ENCODE assay signal across 1 cellular context in the genomic region with DNA sequence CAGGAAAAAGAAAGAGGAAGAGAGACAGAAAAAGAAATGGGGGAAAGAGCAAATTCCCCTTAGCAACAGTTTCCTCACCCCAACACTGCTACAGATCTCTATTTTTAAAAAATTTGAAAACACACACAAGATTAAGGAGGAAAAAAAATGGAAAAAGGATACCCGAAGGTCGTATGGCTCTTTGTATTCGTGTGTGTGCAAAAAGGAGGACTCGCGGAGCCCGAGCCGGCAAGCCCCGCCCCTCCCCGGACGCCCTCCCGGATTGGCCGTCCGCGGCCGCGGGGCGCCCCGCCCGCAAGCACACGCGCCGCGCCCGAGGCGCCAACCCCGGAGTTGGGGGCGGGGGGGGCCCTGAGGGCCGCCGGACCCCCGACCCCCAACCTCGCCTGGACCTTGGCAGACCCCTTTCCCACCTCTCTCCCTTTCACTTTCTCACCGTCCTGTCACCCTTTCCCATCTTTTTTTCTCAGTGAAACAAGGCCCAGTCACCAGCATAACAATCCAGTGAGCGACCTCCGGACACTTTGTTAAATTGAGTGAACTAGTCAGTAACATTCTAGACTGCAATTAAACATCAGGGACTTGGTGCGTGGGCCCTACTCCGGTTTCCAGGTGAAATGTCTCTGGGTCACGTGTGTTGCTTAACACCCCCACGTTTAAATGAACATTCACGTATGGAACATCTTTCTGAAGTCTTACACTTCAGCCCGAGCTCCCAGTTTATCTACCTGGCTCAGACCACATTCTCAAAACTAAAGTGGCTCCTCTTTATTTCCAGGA.
TF ChIP-seq lines count a peak whose summit lies in the region.

A gene with protein sequence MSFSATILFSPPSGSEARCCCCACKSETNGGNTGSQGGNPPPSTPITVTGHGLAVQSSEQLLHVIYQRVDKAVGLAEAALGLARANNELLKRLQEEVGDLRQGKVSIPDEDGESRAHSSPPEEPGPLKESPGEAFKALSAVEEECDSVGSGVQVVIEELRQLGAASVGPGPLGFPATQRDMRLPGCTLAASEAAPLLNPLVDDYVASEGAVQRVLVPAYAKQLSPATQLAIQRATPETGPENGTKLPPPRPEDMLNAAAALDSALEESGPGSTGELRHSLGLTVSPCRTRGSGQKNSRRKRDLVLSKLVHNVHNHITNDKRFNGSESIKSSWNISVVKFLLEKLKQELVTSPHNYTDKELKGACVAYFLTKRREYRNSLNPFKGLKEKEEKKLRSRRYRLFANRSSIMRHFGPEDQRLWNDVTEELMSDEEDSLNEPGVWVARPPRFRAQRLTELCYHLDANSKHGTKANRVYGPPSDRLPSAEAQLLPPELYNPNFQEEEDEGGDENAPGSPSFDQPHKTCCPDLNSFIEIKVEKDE (minus strand): TSS at position 205 of the 780 bp plus-strand sequence. CDS start 11,120 bp downstream, outside the sequence.

TF ChIP-seq in HepG2, 621 proteins besides CTCF, POLR2A, EP300 and RAD21 (continued from another document):
- TF ChIP-seq, protein P1, sequence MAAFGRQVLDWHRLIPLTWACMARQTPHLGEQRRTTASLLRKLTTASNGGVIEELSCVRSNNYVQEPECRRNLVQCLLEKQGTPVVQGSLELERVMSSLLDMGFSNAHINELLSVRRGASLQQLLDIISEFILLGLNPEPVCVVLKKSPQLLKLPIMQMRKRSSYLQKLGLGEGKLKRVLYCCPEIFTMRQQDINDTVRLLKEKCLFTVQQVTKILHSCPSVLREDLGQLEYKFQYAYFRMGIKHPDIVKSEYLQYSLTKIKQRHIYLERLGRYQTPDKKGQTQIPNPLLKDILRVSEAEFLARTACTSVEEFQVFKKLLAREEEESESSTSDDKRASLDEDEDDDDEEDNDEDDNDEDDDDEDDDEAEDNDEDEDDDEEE (CRISPR knock-in tag; IDR thresholded peaks at IDR 0.05), result peak; percentile 26; the same call in 1 of the 2 replicates
- no peak for TF ChIP-seq ZC3H4 (CRISPR knock-in tag; IDR thresholded peaks at IDR 0.05; ENCODE audit: borderline replicate concordance)
- TF ChIP-seq ZNF432 (CRISPR knock-in tag; IDR thresholded peaks at IDR 0.05; ENCODE audit: borderline replicate concordance), result no peak
- TF ChIP-seq, protein P2, sequence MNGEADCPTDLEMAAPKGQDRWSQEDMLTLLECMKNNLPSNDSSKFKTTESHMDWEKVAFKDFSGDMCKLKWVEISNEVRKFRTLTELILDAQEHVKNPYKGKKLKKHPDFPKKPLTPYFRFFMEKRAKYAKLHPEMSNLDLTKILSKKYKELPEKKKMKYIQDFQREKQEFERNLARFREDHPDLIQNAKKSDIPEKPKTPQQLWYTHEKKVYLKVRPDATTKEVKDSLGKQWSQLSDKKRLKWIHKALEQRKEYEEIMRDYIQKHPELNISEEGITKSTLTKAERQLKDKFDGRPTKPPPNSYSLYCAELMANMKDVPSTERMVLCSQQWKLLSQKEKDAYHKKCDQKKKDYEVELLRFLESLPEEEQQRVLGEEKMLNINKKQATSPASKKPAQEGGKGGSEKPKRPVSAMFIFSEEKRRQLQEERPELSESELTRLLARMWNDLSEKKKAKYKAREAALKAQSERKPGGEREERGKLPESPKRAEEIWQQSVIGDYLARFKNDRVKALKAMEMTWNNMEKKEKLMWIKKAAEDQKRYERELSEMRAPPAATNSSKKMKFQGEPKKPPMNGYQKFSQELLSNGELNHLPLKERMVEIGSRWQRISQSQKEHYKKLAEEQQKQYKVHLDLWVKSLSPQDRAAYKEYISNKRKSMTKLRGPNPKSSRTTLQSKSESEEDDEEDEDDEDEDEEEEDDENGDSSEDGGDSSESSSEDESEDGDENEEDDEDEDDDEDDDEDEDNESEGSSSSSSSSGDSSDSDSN (CRISPR knock-in tag; IDR thresholded peaks at IDR 0.05), result peak; percentile 31; the same call in 1 of the 2 replicates
- TF ChIP-seq, protein P3, sequence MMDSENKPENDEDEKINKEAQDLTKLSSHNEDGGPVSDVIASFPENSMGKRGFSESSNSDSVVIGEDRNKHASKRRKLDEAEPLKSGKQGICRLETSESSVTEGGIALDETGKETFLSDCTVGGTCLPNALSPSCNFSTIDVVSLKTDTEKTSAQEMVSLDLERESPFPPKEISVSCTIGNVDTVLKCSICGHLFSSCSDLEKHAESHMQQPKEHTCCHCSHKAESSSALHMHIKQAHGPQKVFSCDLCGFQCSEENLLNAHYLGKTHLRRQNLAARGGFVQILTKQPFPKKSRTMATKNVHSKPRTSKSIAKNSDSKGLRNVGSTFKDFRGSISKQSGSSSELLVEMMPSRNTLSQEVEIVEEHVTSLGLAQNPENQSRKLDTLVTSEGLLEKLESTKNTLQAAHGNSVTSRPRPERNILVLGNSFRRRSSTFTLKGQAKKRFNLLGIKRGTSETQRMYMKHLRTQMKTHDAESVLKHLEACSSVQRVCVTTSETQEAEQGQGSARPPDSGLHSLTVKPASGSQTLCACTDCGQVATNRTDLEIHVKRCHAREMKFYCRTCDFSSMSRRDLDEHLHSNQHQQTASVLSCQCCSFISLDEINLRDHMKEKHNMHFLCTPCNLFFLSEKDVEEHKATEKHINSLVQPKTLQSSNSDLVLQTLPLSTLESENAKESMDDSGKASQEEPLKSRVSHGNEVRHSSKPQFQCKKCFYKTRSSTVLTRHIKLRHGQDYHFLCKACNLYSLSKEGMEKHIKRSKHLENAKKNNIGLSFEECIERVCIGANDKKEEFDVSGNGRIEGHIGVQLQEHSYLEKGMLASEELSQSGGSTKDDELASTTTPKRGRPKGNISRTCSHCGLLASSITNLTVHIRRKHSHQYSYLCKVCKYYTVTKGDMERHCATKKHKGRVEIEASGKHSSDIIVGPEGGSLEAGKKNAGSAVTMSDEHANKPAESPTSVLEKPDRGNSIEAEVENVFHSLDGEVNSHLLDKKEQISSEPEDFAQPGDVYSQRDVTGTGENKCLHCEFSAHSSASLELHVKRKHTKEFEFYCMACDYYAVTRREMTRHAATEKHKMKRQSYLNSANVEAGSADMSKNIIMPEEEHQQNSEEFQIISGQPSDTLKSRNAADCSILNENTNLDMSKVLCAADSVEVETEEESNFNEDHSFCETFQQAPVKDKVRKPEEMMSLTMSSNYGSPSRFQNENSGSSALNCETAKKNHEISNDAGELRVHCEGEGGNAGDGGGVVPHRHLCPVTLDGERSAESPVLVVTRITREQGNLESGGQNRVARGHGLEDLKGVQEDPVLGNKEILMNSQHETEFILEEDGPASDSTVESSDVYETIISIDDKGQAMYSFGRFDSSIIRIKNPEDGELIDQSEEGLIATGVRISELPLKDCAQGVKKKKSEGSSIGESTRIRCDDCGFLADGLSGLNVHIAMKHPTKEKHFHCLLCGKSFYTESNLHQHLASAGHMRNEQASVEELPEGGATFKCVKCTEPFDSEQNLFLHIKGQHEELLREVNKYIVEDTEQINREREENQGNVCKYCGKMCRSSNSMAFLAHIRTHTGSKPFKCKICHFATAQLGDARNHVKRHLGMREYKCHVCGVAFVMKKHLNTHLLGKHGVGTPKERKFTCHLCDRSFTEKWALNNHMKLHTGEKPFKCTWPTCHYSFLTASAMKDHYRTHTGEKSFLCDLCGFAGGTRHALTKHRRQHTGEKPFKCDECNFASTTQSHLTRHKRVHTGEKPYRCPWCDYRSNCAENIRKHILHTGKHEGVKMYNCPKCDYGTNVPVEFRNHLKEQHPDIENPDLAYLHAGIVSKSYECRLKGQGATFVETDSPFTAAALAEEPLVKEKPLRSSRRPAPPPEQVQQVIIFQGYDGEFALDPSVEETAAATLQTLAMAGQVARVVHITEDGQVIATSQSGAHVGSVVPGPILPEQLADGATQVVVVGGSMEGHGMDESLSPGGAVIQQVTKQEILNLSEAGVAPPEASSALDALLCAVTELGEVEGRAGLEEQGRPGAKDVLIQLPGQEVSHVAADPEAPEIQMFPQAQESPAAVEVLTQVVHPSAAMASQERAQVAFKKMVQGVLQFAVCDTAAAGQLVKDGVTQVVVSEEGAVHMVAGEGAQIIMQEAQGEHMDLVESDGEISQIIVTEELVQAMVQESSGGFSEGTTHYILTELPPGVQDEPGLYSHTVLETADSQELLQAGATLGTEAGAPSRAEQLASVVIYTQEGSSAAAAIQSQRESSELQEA (CRISPR knock-in tag; IDR thresholded peaks at IDR 0.05; ENCODE audit: not compliant biosample characterization), result peak; percentile 18
- peak; percentile 77; the same call in 1 of the 2 replicates for TF ChIP-seq ZNF160 (CRISPR knock-in tag; IDR thresholded peaks at IDR 0.05)
- TF ChIP-seq KLF9 (CRISPR knock-in tag; IDR thresholded peaks at IDR 0.05; ENCODE audit: low read depth), result no peak
- TF ChIP-seq, protein P4, sequence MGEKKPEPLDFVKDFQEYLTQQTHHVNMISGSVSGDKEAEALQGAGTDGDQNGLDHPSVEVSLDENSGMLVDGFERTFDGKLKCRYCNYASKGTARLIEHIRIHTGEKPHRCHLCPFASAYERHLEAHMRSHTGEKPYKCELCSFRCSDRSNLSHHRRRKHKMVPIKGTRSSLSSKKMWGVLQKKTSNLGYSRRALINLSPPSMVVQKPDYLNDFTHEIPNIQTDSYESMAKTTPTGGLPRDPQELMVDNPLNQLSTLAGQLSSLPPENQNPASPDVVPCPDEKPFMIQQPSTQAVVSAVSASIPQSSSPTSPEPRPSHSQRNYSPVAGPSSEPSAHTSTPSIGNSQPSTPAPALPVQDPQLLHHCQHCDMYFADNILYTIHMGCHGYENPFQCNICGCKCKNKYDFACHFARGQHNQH (CRISPR knock-in tag; IDR thresholded peaks at IDR 0.05), result peak; percentile 24; the same call in 1 of the 2 replicates
- peak; percentile 11 for TF ChIP-seq PHF5A (CRISPR knock-in tag; IDR thresholded peaks at IDR 0.05; ENCODE audit: low read depth, unreplicated experiment)
- no peak for TF ChIP-seq ZFAT (CRISPR knock-in tag; conservative IDR thresholded peaks at IDR 0.05)
- TF ChIP-seq RXRA (CRISPR knock-in tag; IDR thresholded peaks at IDR 0.05), result no peak
- TF ChIP-seq, protein P5, sequence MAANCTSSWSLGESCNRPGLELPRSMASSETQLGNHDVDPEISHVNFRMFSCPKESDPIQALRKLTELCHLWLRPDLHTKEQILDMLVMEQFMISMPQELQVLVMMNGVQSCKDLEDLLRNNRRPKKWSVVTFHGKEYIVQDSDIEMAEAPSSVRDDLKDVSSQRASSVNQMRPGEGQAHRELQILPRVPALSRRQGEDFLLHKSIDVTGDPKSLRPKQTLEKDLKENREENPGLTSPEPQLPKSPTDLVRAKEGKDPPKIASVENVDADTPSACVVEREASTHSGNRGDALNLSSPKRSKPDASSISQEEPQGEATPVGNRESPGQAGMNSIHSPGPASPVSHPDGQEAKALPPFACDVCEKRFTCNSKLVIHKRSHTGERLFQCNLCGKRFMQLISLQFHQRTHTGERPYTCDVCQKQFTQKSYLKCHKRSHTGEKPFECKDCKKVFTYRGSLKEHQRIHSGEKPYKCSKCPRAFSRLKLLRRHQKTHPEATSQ (CRISPR knock-in tag; IDR thresholded peaks at IDR 0.05; ENCODE audit: borderline replicate concordance), result no peak; the same call in 1 of the 2 replicates
- peak; percentile 27; the same call in 1 of the 2 replicates for TF ChIP-seq CEBPB (IDR thresholded peaks at IDR 0.05; ENCODE audit: borderline replicate concordance, low read depth, low read length)
